In the genomic region with DNA sequence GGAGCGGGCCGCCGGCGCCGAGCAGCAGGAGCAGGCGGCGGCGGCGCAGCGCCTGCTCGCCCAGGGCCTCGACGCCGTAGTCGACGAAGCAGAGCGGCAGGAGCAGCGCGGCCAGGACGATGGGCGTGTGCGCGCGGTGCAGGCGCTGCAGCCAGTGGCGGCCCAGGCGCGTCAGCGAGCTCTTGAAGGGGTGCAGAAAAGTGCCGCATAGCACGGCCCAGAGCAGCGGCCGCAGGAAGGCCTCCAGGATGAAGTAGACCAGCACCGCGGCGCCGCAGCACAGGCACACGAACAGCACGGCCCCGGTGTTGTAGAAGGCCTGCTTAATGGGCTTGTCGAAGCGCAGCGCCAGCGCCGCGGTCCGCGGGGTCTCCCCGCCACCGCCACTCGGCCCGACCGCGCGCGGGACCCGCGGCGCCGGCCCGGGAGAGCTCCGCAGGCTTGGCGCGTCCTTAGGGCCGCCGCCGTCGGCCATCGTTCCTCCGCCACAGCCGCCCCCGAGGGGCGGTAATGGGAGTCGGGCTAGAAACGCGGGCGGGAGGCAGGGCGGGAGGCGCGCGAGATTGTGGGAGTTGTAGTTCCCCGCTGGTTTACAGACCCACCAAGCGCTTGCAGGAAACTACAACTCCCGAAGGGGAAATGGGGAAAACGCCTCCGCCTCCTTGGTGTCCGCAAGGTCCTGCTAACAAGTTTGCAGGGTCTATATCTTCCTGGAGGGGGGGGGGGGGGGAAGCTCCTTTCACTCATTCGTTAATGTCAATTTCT, we compare ENCODE assay signal across 8 cellular contexts. TPM values are rescaled to one million over a fixed set of nuclear protein-coding genes. Genes with fewer than 3 reads are reported as not detected.
DNase-seq lines count a peak whose midpoint lies in the region; ATAC-seq, FAIRE-seq and TF ChIP-seq lines count a peak whose summit lies in the region.

A gene (minus strand): TSS at position 509 of the 765 bp plus-strand sequence. CDS start 34 bp downstream, at position 475.

- H3K9me3 ChIP-seq in kidney (ENCODE audit: control insufficient read depth in 1 of 2, low read length in 2 of 2) = no peaks in the 10 kb centered on the region

- H3K36me3 ChIP-seq in kidney (ENCODE audit: control insufficient read depth in 1 of 2, insufficient read depth in 2 of 2, low read length in 2 of 2) = no peaks in the 10 kb centered on the region

- TF ChIP-seq CTCF in AG10803 (conservative IDR thresholded peaks at IDR 0.05; ENCODE audit: low read length) = no peak
- no peak for TF ChIP-seq CTCF in kidney (IDR thresholded peaks at IDR 0.05; ENCODE audit: borderline replicate concordance, extremely low read depth, insufficient read depth)

- H3K27ac ChIP-seq in kidney (ENCODE audit: low read depth in 2 of 2, low read length in 2 of 2) = peak within 1 kb of the TSS; percentile 81 to 92

- DNase-seq in AG10803 (ENCODE audit: low read depth) (peak; percentile 100), NCI-H460 (ENCODE audit: extremely low read depth, low read depth) (peak; percentile 99), cerebellar nuclear complex (lab: John Stamatoyannopoulos, UW) (peak; percentile 97 to 99), kidney (peak; percentile 98)
- peak; percentile 84 for DNase-seq in activated CD4-positive, CD25-positive, alpha-beta regulatory T cell treated with anti-CD3 and anti-CD28 coated beads, Interleukin-2, amount 50 U/mL, for 72 hours
- DNase-seq in stimulated activated CD4-positive, alpha-beta T cell treated with anti-CD3 and anti-CD28 coated beads, Interleukin-15, amount 100 ng/mL, for 24 hours = peak; percentile 96

- intact Hi-C loops in kidney (cut with DNase I) = no loop called here

- H3K9ac ChIP-seq in kidney (ENCODE audit: low read length in 2 of 2) = peak within 1 kb of the TSS; percentile 44 to 90

- ATAC-seq in GM19043 (IDR thresholded peaks at IDR 0.05; ENCODE audit: low read depth, unreplicated experiment) (peak; percentile 84), HG03378 (IDR thresholded peaks at IDR 0.05; ENCODE audit: unreplicated experiment) (peak; percentile 90)

- H3K4me3 ChIP-seq in AG10803 (ENCODE audit: low read length) (peak within 1 kb of the TSS; percentile 80), kidney (ENCODE audit: low read length in 2 of 2) (peak within 1 kb of the TSS; percentile 89 to 91)

- peak; percentile 87 for FAIRE-seq in kidney (lab: Jason Lieb, UNC)

- peaks cover 15 to 20% of the 10 kb centered on the region in 2 donors for H3K4me1 ChIP-seq in kidney (ENCODE audit: control insufficient read depth in 1 of 2, insufficient read depth in 1 of 2, low read depth in 1 of 2, low read length in 2 of 2)

RNA-seq across cellular contexts. Expression of the gene that starts here (rescaled TPM):
- total RNA-seq in NCI-H460 (2014; rRNA removed; shearing (Covaris generic)) = 89.4 and 92.2 TPM in 2 replicates
- 38.4 and 47.6 TPM in 2 replicates for polyA plus RNA-seq in NCI-H460 (2014; cell fraction: nucleus; rRNA removed)
- 69.5 TPM for total RNA-seq in kidney
- 23.5 TPM for polyA plus RNA-seq in kidney (ENCODE audit: insufficient read depth, low read depth, low replicate concordance)

Comparison
In these comparisons a context has a peak if more than half of its experiments do, and no peak if none do; other contexts are left out.
1. Peak in every context shown above with its lines: DNase-seq, ATAC-seq, H3K4me3 ChIP-seq and H3K27ac ChIP-seq.